ENCODE assay signal across 9 cellular contexts in the genomic region with DNA sequence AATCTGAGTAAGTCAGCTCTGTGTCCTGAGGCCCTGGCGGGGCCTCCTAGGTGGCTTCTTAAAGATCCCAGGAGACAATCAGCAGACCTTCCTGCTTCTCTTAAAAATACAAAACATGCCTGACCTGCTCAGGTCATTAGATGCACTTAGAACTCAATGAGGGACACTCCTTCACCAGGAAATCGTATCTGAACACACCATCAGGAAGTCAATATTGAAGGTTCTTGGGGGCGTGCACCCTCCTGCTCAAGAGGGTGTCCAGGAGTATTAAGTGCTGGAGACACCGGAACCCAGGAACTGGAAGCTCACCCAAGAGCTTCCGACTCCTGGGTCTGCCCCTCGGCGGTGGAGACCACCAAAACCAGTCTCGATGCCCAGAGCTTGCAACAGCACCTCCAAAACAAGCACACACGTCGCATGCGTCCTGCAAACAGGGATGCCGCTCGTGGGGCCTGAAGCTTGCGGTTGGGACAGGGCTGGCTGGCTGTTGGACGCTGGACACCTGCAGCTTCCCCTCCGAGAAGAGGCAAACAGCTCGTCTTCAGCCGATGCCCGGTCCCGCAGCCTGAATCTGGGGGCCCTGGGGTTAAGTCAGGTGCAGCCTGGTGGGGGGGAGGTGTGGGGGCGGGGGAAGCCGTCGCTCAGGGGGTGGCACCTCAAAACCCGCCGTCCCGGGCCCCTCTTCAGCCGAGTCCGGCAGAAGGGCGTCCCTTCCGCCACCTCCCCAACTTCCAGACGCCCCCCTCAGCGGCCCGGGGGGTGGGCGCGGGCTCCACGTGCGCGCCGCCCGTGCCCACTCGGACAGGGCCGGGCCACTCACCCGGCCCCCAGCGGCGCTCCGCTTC. TPM values are rescaled to one million over a fixed set of nuclear protein-coding genes. Genes with fewer than 3 reads are reported as not detected.
A peak's percentile ranks its signal among the peaks of the same experiment; 100 is the strongest.
DNase-seq lines count a peak whose midpoint lies in the region; ATAC-seq, FAIRE-seq and TF ChIP-seq lines count a peak whose summit lies in the region.
"Had no signal": no experiment of that assay in that cellular context is flagged by ENCODE, and none has a peak within 500 bp of the region (broad histone marks: within the 10 kb centered on the region; RNA-seq: fewer than 3 reads in every experiment).

No MANE protein-coding gene starts in this region.

- H3K27ac Mint-ChIP-seq in neural progenitor cell, result no peak overlapping the region

- TF ChIP-seq CTCF in H1 (IDR thresholded peaks at IDR 0.05; ENCODE audit: control extremely low read depth in 1 of 3, insufficient read depth in 1 of 3, low read depth in 1 of 3, low read length in 3 of 3) (no peak), neural progenitor cell (IDR thresholded peaks at IDR 0.05) (no peak)

- H3K27me3 ChIP-seq in H1 (replicated peaks in 1 of 4; ENCODE audit: control insufficient read depth in 3 of 4, extremely low read depth in 1 of 4, insufficient read depth in 3 of 4, low read length in 3 of 4) (peaks cover 0 to 14% (median 7%) of the 10 kb centered on the region in 4 experiments; a peak in 5 of 7 replicates), neural progenitor cell (peaks cover 47% of the 10 kb centered on the region)

- peak overlapping the region; percentile 56 to 75 (median 66) for H3K4me3 ChIP-seq in H1 (ENCODE audit: extremely low read depth in 1 of 4, insufficient read depth in 2 of 4, low read depth in 3 of 4, low read length in 4 of 4)
- H3K4me3 ChIP-seq in neural progenitor cell, result peak overlapping the region; percentile 57
- H3K4me3 ChIP-seq: SJSA1 had no signal

- peaks cover 7% of the 10 kb centered on the region; the same call in 1 of the 2 replicates for H3K23me2 ChIP-seq in H1 (ENCODE audit: low read depth, low read length)

- peaks cover 3% of the 10 kb centered on the region for H3K36me3 Mint-ChIP-seq in neural progenitor cell

- ATAC-seq in GM21367 (IDR thresholded peaks at IDR 0.05; ENCODE audit: unreplicated experiment), result peak; percentile 12

- H3K4me2 ChIP-seq in H1 (ENCODE audit: insufficient read depth in 1 of 2, low read depth in 2 of 2, low read length in 2 of 2) (peak overlapping the region; percentile 75 to 79), neural progenitor cell (peak overlapping the region; percentile 87)

- no peak overlapping the region; the same call in 1 of the 2 replicates for H3K18ac ChIP-seq in H1 (ENCODE audit: extremely low read depth, low read length)

- no peak overlapping the region for H2BK20ac ChIP-seq in H1 (ENCODE audit: low read length)

- FAIRE-seq in H1 (lab: Jason Lieb, UNC), result no peak

- no peaks in the 10 kb centered on the region for H4K20me1 ChIP-seq in H1 (replicated peaks in 1 of 2; ENCODE audit: control insufficient read depth in 1 of 2, insufficient read depth in 2 of 2, low read length in 2 of 2)
- peaks cover 8% of the 10 kb centered on the region for H4K20me1 ChIP-seq in neural progenitor cell (ENCODE audit: low read depth)

- H4K8ac ChIP-seq in H1 (ENCODE audit: extremely low read depth, insufficient read depth, low read length), result peak overlapping the region; percentile 43; the same call in 1 of the 2 replicates

- TF ChIP-seq POLR2A in H1 (IDR thresholded peaks at IDR 0.05; ENCODE audit: control extremely low read depth in 1 of 2, low read depth in 2 of 2, low read length in 2 of 2), result no peak

- no peak overlapping the region for H3K56ac ChIP-seq in H1 (replicated peaks; ENCODE audit: insufficient read length, low read depth, low read length)

- TF ChIP-seq RAD21 in H1 (IDR thresholded peaks at IDR 0.05 in 1 of 2, conservative IDR thresholded peaks at IDR 0.05 in 1 of 2; ENCODE audit: low read depth in 2 of 2, low read length in 2 of 2), result no peak

- no peak overlapping the region for H4K91ac ChIP-seq in H1 (replicated peaks; ENCODE audit: insufficient read length, low read length)

- H2BK5ac ChIP-seq in H1 (ENCODE audit: low read depth, low read length), result no peak overlapping the region; the same call in 1 of the 2 replicates

- peaks cover 9% of the 10 kb centered on the region for H3F3A ChIP-seq in neural progenitor cell (ENCODE audit: low read depth)

- H2BK15ac ChIP-seq in H1 (ENCODE audit: low read length), result no peak overlapping the region

- DNase-seq in DMS53 treated with DMSO at 0.1 percent for 48 hours (lab: John Stamatoyannopoulos, UW; ENCODE audit: unreplicated experiment), result peak; percentile 78
- DNase-seq in NCI-H2029 treated with DMSO at 0.1 percent for 48 hours (lab: John Stamatoyannopoulos, UW), result peak; percentile 28
- peak in 1 of 2 experiments; percentile 64 for DNase-seq in H1 (ENCODE audit: low read depth in 1 of 2, low spot score in 2 of 2)
- DNase-seq in neural progenitor cell (ENCODE audit: low spot score), result peak; percentile 42
- DNase-seq in kidney tubule cell (ENCODE audit: low spot score), result no peak
- DNase-seq in HuH-7.5 (ENCODE audit: low spot score), result no peak
- no peak for DNase-seq in SIG-M5 treated with dmso at 0.1 percent for 504 hours (lab: John Stamatoyannopoulos, UW; ENCODE audit: unreplicated experiment)

- H3K9me3 Mint-ChIP-seq in neural progenitor cell, result peaks cover 27% of the 10 kb centered on the region

- no peak overlapping the region; the same call in 1 of the 2 replicates for H2BK12ac ChIP-seq in H1 (ENCODE audit: low read depth, low read length)

- H3K23ac ChIP-seq in H1 (ENCODE audit: insufficient read length), result no peak overlapping the region

- no peak overlapping the region for H2AK5ac ChIP-seq in H1 (ENCODE audit: low read depth, low read length)

- H3K4me3 Mint-ChIP-seq in neural progenitor cell, result peak overlapping the region; percentile 81

- no peaks in the 10 kb centered on the region for H3K79me1 ChIP-seq in H1 (ENCODE audit: low read depth, low read length)

- 22% methylated on average over 23 of the region's 46 CpGs; no CpG with 5 or more reads in 1 of the 2 experiments for WGBS in H1 (ENCODE audit: extremely low coverage in 1 of 2, insufficient coverage in 1 of 2, insufficient read length in 1 of 2, insufficient replicate concordance in 2 of 2, low coverage in 1 of 2, low lambda C conversion rate in 2 of 2, missing lambda C conversion rate in 1 of 2), 2 experiments

- no peak overlapping the region for H2BK120ac ChIP-seq in H1 (replicated peaks; ENCODE audit: low read depth, low read length)

- no peak overlapping the region for H2AFZ ChIP-seq in H1 (ENCODE audit: low read length)
- peak overlapping the region; percentile 76 for H2AFZ ChIP-seq in neural progenitor cell (replicated peaks)

- peaks cover 0 to 3% of the 10 kb centered on the region in 2 experiments; a peak in 1 of 4 replicates for H3K9me3 ChIP-seq in H1 (ENCODE audit: insufficient read depth in 2 of 2, low read depth in 1 of 2, low read length in 1 of 2)
- H3K9me3 ChIP-seq in neural progenitor cell (ENCODE audit: low read depth), result no peaks in the 10 kb centered on the region
- H3K9me3 ChIP-seq: SJSA1 had no signal

- no peak overlapping the region for H3K14ac ChIP-seq in H1 (ENCODE audit: insufficient read length)

- no peak overlapping the region for H4K5ac ChIP-seq in H1 (ENCODE audit: insufficient read length, low read depth, low read length)

- peaks cover 0 to 15% (median 9%) of the 10 kb centered on the region in 4 experiments; a peak in 4 of 7 replicates for H3K4me1 ChIP-seq in H1 (replicated peaks in 1 of 4; ENCODE audit: control insufficient read depth in 3 of 4, insufficient read depth in 4 of 4, low read length in 3 of 4)
- H3K4me1 ChIP-seq in neural progenitor cell, result peaks cover 11% of the 10 kb centered on the region
- H3K4me1 ChIP-seq: SJSA1 had no signal

- H3K27ac ChIP-seq in H1 (ENCODE audit: low read depth, low read length) (no peak overlapping the region), neural progenitor cell (no peak overlapping the region)
- H3K27ac ChIP-seq: SJSA1 had no signal

- H3K36me3 ChIP-seq in H1 (ENCODE audit: control insufficient read depth in 2 of 4, insufficient read depth in 4 of 4, low read length in 3 of 4), result peaks cover 0 to 8% (median 2%) of the 10 kb centered on the region in 4 experiments; a peak in 2 of 8 replicates
- H3K36me3 ChIP-seq in neural progenitor cell, result no peaks in the 10 kb centered on the region
- H3K36me3 ChIP-seq: SJSA1 had no signal

- peaks cover 16% of the 10 kb centered on the region for H3K4me1 Mint-ChIP-seq in neural progenitor cell

- peaks cover 6 to 51% of the 10 kb centered on the region in 2 experiments for H3K79me2 ChIP-seq in H1 (ENCODE audit: control insufficient read depth in 1 of 2, insufficient read depth in 2 of 2, low read length in 2 of 2)
- H3K79me2 ChIP-seq in neural progenitor cell (ENCODE audit: low read depth), result no peaks in the 10 kb centered on the region

- H3K27me3 Mint-ChIP-seq in neural progenitor cell (ENCODE audit: insufficient read depth, low read depth), result peaks cover 26% of the 10 kb centered on the region

- CTCF ChIA-PET in H1 (lab: Charles Lee; ENCODE audit: partially characterized antibody), result interaction anchor here (0.6 to 1.6 kb wide), 6 partner anchors 9 to 250 kb away, joined by 3 to 7 read pairs (median 4); no protein-coding TSS in a partner anchor

- POLR2A ChIA-PET in H1 (lab: Charles Lee; ENCODE audit: partially characterized antibody), result interaction anchor here (0.7 to 1.0 kb wide), 3 partner anchors 9 to 21 kb away, joined by 3 read pairs; no protein-coding TSS in a partner anchor

- no peak for TF ChIP-seq EP300 in H1 (IDR thresholded peaks at IDR 0.05; ENCODE audit: borderline replicate concordance in 1 of 2, low read depth in 2 of 2, low read length in 2 of 2)

- H3K4ac ChIP-seq in H1 (replicated peaks; ENCODE audit: insufficient read length, low read depth, low read length), result no peak overlapping the region

- H3K9ac ChIP-seq in H1 (replicated peaks in 1 of 4; ENCODE audit: extremely low read depth in 1 of 4, low read depth in 3 of 4, low read length in 3 of 4) (peak overlapping the region in 3 of 4 experiments; percentile 21 to 73 (median 45); a peak in 1 of 7 replicates), neural progenitor cell (no peak overlapping the region)

TF ChIP-seq in H1, 55 proteins besides CTCF, POLR2A, EP300 and RAD21 (continues in another document):
- TF ChIP-seq, protein P1, sequence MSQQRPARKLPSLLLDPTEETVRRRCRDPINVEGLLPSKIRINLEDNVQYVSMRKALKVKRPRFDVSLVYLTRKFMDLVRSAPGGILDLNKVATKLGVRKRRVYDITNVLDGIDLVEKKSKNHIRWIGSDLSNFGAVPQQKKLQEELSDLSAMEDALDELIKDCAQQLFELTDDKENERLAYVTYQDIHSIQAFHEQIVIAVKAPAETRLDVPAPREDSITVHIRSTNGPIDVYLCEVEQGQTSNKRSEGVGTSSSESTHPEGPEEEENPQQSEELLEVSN (IDR thresholded peaks at IDR 0.05), result peak; percentile 23; the same call in 1 of the 2 replicates

RNA-seq across cellular contexts. Expression of gene RAPGEF5, which starts 0.7 kb away (rescaled TPM):
- total RNA-seq in H1 (2021; fragmentation: NEBNext Ultra II Directional; extraction: Animal tissue kit (Norgen Biotek cat#: 25700)), result 22.1 and 22.9 TPM in 2 replicates
- 2.4 and 4.4 TPM in 2 replicates for polyA plus RNA-seq in H1 (2011; rRNA removed)
- 3.9 TPM for polyA plus RNA-seq in H1 (2011; cell fraction: cytosol; rRNA removed)
- 7.7 TPM for polyA plus RNA-seq in H1 (2011; cell fraction: nucleus; rRNA removed)
- 6.0 to 7.7 TPM (median 6.6 TPM) in 4 replicates for polyA plus RNA-seq in H1 (2012, experiment 1 of 2)
- 0.41 TPM for polyA plus RNA-seq in H1 (2012, experiment 2 of 2)
- 7.0 TPM for polyA plus RNA-seq in H1 (2013, experiment 1 of 2)
- 6.5 TPM for polyA plus RNA-seq in H1 (2013, experiment 2 of 2)
- 22.0 and 36.0 TPM in 2 replicates for polyA minus RNA-seq in H1 (2011; rRNA and poly(A)+ RNA removed)
- 19.2 TPM for polyA minus RNA-seq in H1 (2011; cell fraction: cytosol; rRNA and poly(A)+ RNA removed)
- 75.5 TPM for polyA minus RNA-seq in H1 (2011; cell fraction: nucleus; rRNA and poly(A)+ RNA removed)
- total RNA-seq in neural progenitor cell (ENCODE audit: low replicate concordance), result 4.6 and 5.7 TPM in 2 replicates

Comparison
In these comparisons a context has a peak if more than half of its experiments do, and no peak if none do; other contexts are left out.
1. DNase-seq: peak in DMS53 treated with DMSO at 0.1 percent for 48 hours (single experiment), NCI-H2029 treated with DMSO at 0.1 percent for 48 hours (single experiment) and neural progenitor cell (single experiment); none in kidney tubule cell (single experiment), HuH-7.5 (single experiment) and SIG-M5 treated with dmso at 0.1 percent for 504 hours (single experiment).